Comparison of ENCODE assay signal across 9 cellular contexts in the genomic region with DNA sequence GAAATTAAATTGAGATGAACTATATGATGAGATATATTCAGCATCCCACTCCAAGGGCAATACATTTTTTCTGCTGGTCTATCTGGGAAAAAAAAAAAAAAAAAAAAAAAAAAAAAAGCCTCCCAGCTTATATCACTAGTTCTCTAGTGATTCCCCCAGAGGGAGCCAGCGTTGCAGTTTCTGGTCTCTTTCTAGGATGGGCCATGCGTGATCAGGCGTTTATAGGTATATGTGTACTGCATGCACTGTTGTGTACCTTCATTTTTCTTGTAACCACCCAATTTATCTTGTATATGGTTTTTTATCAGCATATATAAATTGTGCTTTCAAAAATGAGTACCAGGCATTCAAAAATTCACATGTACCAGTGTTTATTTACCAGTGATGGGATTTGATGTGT. TPM values are rescaled to one million over a fixed set of nuclear protein-coding genes. Genes with fewer than 3 reads are reported as not detected.
DNase-seq lines count a peak whose midpoint lies in the region; ATAC-seq and TF ChIP-seq lines count a peak whose summit lies in the region.
"Had no signal": no experiment of that assay in that cellular context is flagged by ENCODE, and none has a peak within 500 bp of the region (broad histone marks: within the 10 kb centered on the region; RNA-seq: fewer than 3 reads in every experiment).

No MANE protein-coding gene starts in this region.

- DNase-seq in COLO668 (lab: John Stamatoyannopoulos, UW; ENCODE audit: unreplicated experiment) (peak; percentile 57), NCI-H345 treated with DMSO at 0.1 percent for 48 hours (lab: John Stamatoyannopoulos, UW; ENCODE audit: unreplicated experiment) (peak; percentile 16), epithelial cell of proximal tubule (ENCODE audit: low read depth) (no peak), NOMO-1 treated with dmso at 0.1 percent for 144 hours (lab: John Stamatoyannopoulos, UW; ENCODE audit: unreplicated experiment) (no peak), superior temporal gyrus (ENCODE audit: extremely low spot score) (no peak)
- DNase-seq: pancreas had no signal

- peak; percentile 70 for ATAC-seq in GM18868 (IDR thresholded peaks at IDR 0.05; ENCODE audit: unreplicated experiment)
- ATAC-seq in HG02981 (IDR thresholded peaks at IDR 0.05; ENCODE audit: unreplicated experiment), result no peak
- no peak for ATAC-seq in HG02763 (IDR thresholded peaks at IDR 0.05; ENCODE audit: unreplicated experiment)
- ATAC-seq: pancreas had no signal

- peak; percentile 53 for TF ChIP-seq CTCF in epithelial cell of proximal tubule (conservative IDR thresholded peaks at IDR 0.05; ENCODE audit: low read depth, low read length)

- H3K4me3 ChIP-seq in epithelial cell of proximal tubule (ENCODE audit: low read depth, low read length), result no peak overlapping the region
- H3K4me3 ChIP-seq: pancreas had no signal

RNA-seq across cellular contexts. Expression of a gene that starts 35.1 kb away (rescaled TPM):
- not detected in 2 replicates for total RNA-seq in epithelial cell of proximal tubule
- total RNA-seq: pancreas had no signal

Comparison
In these comparisons a context has a peak if more than half of its experiments do, and no peak if none do; other contexts are left out.
1. DNase-seq: peak in COLO668 (single experiment) and NCI-H345 treated with DMSO at 0.1 percent for 48 hours (single experiment); none in epithelial cell of proximal tubule (single experiment), NOMO-1 treated with dmso at 0.1 percent for 144 hours (single experiment) and superior temporal gyrus (single experiment).